ENCODE assay signal across 16 cellular contexts in the genomic region with DNA sequence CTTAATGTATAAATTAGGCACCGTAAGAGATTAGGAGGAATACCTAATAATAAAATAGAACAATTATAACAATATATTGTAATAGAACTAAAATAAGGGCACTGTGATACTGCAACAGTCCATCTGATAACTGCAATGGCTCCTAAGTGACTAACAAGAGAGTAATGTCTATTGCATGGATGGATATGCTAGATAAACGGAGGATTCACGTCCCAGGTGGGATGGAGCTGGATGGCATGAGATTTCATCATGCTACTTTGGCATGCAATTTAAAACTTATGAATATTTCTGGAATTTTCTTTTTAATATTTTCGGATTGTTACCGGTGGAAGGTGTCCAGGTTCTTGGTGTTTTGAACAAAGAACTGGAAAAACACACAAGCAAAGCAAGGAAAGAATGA.
"Had no signal": no experiment of that assay in that cellular context is flagged by ENCODE, and none has a peak within 500 bp of the region (broad histone marks: within the 10 kb centered on the region; RNA-seq: fewer than 3 reads in every experiment).

No MANE protein-coding gene starts in this region.

- DNase-seq: activated CD4-positive, alpha-beta T cell treated with anti-CD3 and anti-CD28 coated beads, Interleukin-2, amount 50 U/mL, for 4 hours; activated CD8-positive, alpha-beta memory T cell treated with anti-CD3 and anti-CD28 coated beads, Interleukin-2, amount 50 U/mL, for 48 hours; activated effector memory CD4-positive, alpha-beta T cell treated with anti-CD3 and anti-CD28 coated beads, Interleukin-2, amount 50 U/mL, for 16 hours; activated naive CD4-positive, alpha-beta T cell treated with anti-CD3 and anti-CD28 coated beads, Interleukin-2, amount 10 ng/mL, durations not matched to agents 7 days and 5 days; activated T-cell treated with anti-CD3 and anti-CD28 coated beads, Interleukin-2, amount 50 U/mL, for 48 hours; amygdala; cortex of kidney; endodermal cell; heart left ventricle; left cardiac atrium; sigmoid colon; stimulated activated CD4-positive, alpha-beta T cell treated with anti-CD3 and anti-CD28 coated beads, Interleukin-4, amount 100 ng/mL, for 24 hours; stimulated activated naive CD8-positive, alpha-beta T cell treated with anti-CD3 and anti-CD28 coated beads, Interleukin-15, Interleukin-2, amounts not matched to agents 100 U/mL and 50 U/mL, for 24 hours had no signal

- H3K9me3 Mint-ChIP-seq: activated naive CD4-positive, alpha-beta T cell treated with anti-CD3 and anti-CD28 coated beads, Interleukin-2, amount 10 ng/mL, durations not matched to agents 7 days and 5 days; endodermal cell; neural crest cell had no signal

- H3K36me3 Mint-ChIP-seq: activated naive CD4-positive, alpha-beta T cell treated with anti-CD3 and anti-CD28 coated beads, Interleukin-2, amount 10 ng/mL, durations not matched to agents 7 days and 5 days had no signal

- H3K27me3 Mint-ChIP-seq: activated naive CD4-positive, alpha-beta T cell treated with anti-CD3 and anti-CD28 coated beads, Interleukin-2, amount 10 ng/mL, durations not matched to agents 7 days and 5 days had no signal

- H3K9me3 ChIP-seq: heart left ventricle, sigmoid colon had no signal

- H3K36me3 ChIP-seq: cardiac muscle cell, heart left ventricle, sigmoid colon had no signal

- H3K27ac Mint-ChIP-seq: activated naive CD4-positive, alpha-beta T cell treated with anti-CD3 and anti-CD28 coated beads, Interleukin-2, amount 10 ng/mL, durations not matched to agents 7 days and 5 days; endodermal cell had no signal

- H3K4me3 Mint-ChIP-seq: endodermal cell, neural crest cell had no signal

- ATAC-seq: heart left ventricle; left cardiac atrium; stimulated activated naive CD8-positive, alpha-beta T cell treated with anti-CD3 and anti-CD28 coated beads, Interleukin-15, Interleukin-2, amounts not matched to agents 100 U/mL and 50 U/mL, for 24 hours had no signal

- H3K27ac ChIP-seq: cardiac muscle cell, sigmoid colon had no signal

- H3K4me3 ChIP-seq: cardiac muscle cell, sigmoid colon, smooth muscle cell had no signal

- H3K27me3 ChIP-seq: cardiac muscle cell, heart left ventricle, sigmoid colon had no signal
